Comparison of ENCODE assay signal across 8 cellular contexts in the genomic region with DNA sequence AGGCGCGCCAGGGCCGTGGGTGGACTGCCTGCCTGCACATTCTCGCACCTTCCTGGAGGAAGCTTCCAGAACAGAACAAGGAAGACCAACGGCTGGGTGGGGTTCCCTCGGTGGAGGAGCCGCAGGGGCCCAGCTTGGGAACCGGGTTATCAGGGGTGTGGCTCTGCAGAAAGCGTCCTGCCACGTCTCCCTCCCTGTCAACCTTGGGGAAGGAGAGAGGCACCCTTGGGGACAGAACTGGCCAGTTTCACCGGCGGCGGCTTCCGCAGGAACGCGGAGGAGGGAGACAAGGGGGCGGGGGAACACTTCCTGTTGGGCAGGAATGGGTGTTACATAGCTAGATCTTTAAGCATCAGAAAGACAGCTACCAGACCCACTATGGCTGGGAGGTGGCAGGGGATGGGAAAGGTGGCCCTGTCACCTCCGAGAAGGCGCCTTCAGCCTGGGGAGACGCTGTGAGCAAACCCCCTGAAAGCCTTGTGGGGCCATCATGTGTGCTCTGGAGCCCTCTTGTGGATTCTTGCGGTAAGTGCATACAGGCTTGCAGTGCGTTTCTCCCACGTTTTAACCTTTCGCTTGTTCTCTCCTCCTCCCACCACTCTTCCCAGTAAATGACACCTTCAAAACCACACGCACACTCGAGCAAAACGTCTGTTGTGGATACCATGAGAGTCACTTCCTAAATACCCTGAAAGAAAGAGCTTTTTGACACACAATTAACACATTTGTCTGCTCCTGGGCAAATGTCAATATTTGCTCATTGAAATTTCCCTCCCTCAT. TPM values are rescaled to one million over a fixed set of nuclear protein-coding genes. Genes with fewer than 3 reads are reported as not detected.
A peak's percentile ranks its signal among the peaks of the same experiment; 100 is the strongest.
DNase-seq lines count a peak whose midpoint lies in the region; ATAC-seq and FAIRE-seq lines count a peak whose summit lies in the region.

No MANE protein-coding gene starts in this region.

- FAIRE-seq in urothelium cell line (lab: Jason Lieb, UNC): no peak

- ATAC-seq in right cardiac atrium: peak; percentile 67 to 77

- H3K4me3 ChIP-seq in right cardiac atrium (ENCODE audit: low read length) (peak overlapping the region; percentile 14), rectal smooth muscle tissue (ENCODE audit: low read length) (peak overlapping the region; percentile 83)

- H3K27ac ChIP-seq in right cardiac atrium (ENCODE audit: low read length): no peak overlapping the region
- H3K27ac ChIP-seq in rectal smooth muscle tissue (ENCODE audit: low read depth, low read length): no peak overlapping the region

- WGBS in right cardiac atrium: under 1% methylated on average over 27 of the region's 27 CpGs

- no peaks in the 10 kb centered on the region for H3K9me3 Mint-ChIP-seq in T-helper 2 cell treated with Interferon-gamma antibody and Interleukin-4, amounts not matched to agents 5 μg/mL and 100 μg/mL, for 36 hours

- intact Hi-C loops in right cardiac atrium (cut with DNase I): loop anchor here (2.0 to 5.0 kb wide), 4 partner anchors 106 to 201 kb away; no protein-coding TSS in a partner anchor

- peak overlapping the region; percentile 51 for H3K9ac ChIP-seq in rectal smooth muscle tissue (ENCODE audit: low read length)

- peaks cover 13% of the 10 kb centered on the region for H3K4me1 Mint-ChIP-seq in T-helper 2 cell treated with Interferon-gamma antibody and Interleukin-4, amounts not matched to agents 5 μg/mL and 100 μg/mL, for 36 hours (ENCODE audit: low read depth)

- H3K36me3 Mint-ChIP-seq in T-helper 2 cell treated with Interferon-gamma antibody and Interleukin-4, amounts not matched to agents 5 μg/mL and 100 μg/mL, for 36 hours (ENCODE audit: low read depth): no peaks in the 10 kb centered on the region

- H3K27ac Mint-ChIP-seq in T-helper 2 cell treated with Interferon-gamma antibody and Interleukin-4, amounts not matched to agents 5 μg/mL and 100 μg/mL, for 36 hours: peak overlapping the region; percentile 45

- no peaks in the 10 kb centered on the region for H3K27me3 Mint-ChIP-seq in T-helper 2 cell treated with Interferon-gamma antibody and Interleukin-4, amounts not matched to agents 5 μg/mL and 100 μg/mL, for 36 hours (ENCODE audit: low read depth)

- peak overlapping the region; percentile 44 for H3K4me3 Mint-ChIP-seq in T-helper 2 cell treated with Interferon-gamma antibody and Interleukin-4, amounts not matched to agents 5 μg/mL and 100 μg/mL, for 36 hours

- DNase-seq in CD1c-positive myeloid dendritic cell (ENCODE audit: extremely low spot score) (peak; percentile 88), H4 (ENCODE audit: low spot score) (peak; percentile 60), NCI-H1436 treated with DMSO at 0.1 percent for 48 hours (lab: John Stamatoyannopoulos, UW) (peak; percentile 19), anterior cingulate cortex (lab: John Stamatoyannopoulos, UW) (peak in 52 of 58 donors; percentile 32 to 82 (median 56)), right cardiac atrium (peak; percentile 77 to 89 (median 88)), urothelium cell line (ENCODE audit: low spot score) (peak; percentile 80)
- DNase-seq in T-helper 2 cell treated with Interferon-gamma antibody and Interleukin-4, amounts not matched to agents 5 μg/mL and 100 μg/mL, for 36 hours (ENCODE audit: low spot score): peak; percentile 84

- H3K4me1 ChIP-seq in right cardiac atrium (ENCODE audit: control insufficient read depth, insufficient read depth, low read length) (peaks cover 7% of the 10 kb centered on the region), rectal smooth muscle tissue (ENCODE audit: control insufficient read depth, insufficient read depth, low read length) (peaks cover 4% of the 10 kb centered on the region)

- H3K9me3 ChIP-seq in right cardiac atrium (ENCODE audit: control insufficient read depth, low read length): no peaks in the 10 kb centered on the region

- no peaks in the 10 kb centered on the region for H3K27me3 ChIP-seq in right cardiac atrium (ENCODE audit: control insufficient read depth, insufficient read depth)
- H3K27me3 ChIP-seq in rectal smooth muscle tissue (ENCODE audit: control insufficient read depth, insufficient read depth, low read length): peaks cover 6% of the 10 kb centered on the region

- H3K36me3 ChIP-seq in rectal smooth muscle tissue (ENCODE audit: control insufficient read depth, insufficient read depth, low read length): no peaks in the 10 kb centered on the region

RNA-seq across cellular contexts. Expression of gene PLEKHA6, which starts 3.8 kb away (rescaled TPM):
- 1.2 and 3.4 TPM in 2 replicates for total RNA-seq in H4 (2014; rRNA removed; shearing (Covaris generic))
- 10 to 100 TPM; 17.7 to 55.4 (median 37.7) TPM for total RNA-seq in right cardiac atrium
- polyA plus RNA-seq in right cardiac atrium: 17.7 TPM

RNA-seq across cellular contexts. Expression of gene PPP1R15B, which starts 48.1 kb away (rescaled TPM):
- 17.9 and 19.2 TPM in 2 replicates for total RNA-seq in H4 (2014; rRNA removed; shearing (Covaris generic))
- total RNA-seq in right cardiac atrium: 10 to 100 TPM; 20.0 to 36.3 (median 23.9) TPM
- polyA plus RNA-seq in right cardiac atrium: 14.2 TPM

Comparison
In these comparisons a context has a peak if more than half of its experiments do, and no peak if none do; other contexts are left out.
1. DNase-seq: peak in every context shown above with its lines; median percentile 88 in CD1c-positive myeloid dendritic cell; 88 in right cardiac atrium; 84 in T-helper 2 cell treated with Interferon-gamma antibody and Interleukin-4, amounts not matched to agents 5 μg/mL and 100 μg/mL, for 36 hours; 80 in urothelium cell line; 60 in H4; 56 in anterior cingulate cortex; 19 in NCI-H1436 treated with DMSO at 0.1 percent for 48 hours.